Comparison of ENCODE assay signal across 18 cellular contexts in the genomic region with DNA sequence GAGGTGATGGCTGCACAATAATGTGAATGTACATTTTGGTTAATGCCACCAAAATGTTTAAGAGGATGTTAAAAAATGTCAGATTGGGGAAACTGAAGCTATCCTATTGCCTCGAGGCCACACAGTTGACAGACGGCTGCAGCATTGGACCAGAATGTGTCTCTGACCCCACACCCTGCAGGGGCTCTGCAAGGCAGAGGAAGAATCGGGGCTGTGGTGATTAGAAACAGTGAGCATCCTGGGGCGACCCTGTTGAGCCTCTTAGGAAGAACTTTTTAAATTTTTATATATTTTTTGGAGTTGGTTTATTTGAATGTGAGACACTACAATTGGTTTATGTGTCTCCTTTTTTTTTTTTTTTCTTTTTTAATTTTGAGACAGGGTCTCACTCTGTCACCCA. TPM values are rescaled to one million over a fixed set of nuclear protein-coding genes. Genes with fewer than 3 reads are reported as not detected.
A peak's percentile ranks its signal among the peaks of the same experiment; 100 is the strongest.
DNase-seq lines count a peak whose midpoint lies in the region; ATAC-seq and TF ChIP-seq lines count a peak whose summit lies in the region.
"Had no signal": no experiment of that assay in that cellular context is flagged by ENCODE, and none has a peak within 500 bp of the region (broad histone marks: within the 10 kb centered on the region; RNA-seq: fewer than 3 reads in every experiment).

No MANE protein-coding gene starts in this region.

- H3K27ac ChIP-seq in Karpas-422 (ENCODE audit: low read length) (no peak overlapping the region), endodermal cell (ENCODE audit: low read depth, low read length) (no peak overlapping the region), upper lobe of right lung (no peak overlapping the region), gastroesophageal sphincter (no peak overlapping the region)
- H3K27ac ChIP-seq: GM23248 had no signal

- no peaks in the 10 kb centered on the region for H3K36me3 Mint-ChIP-seq in endodermal cell (ENCODE audit: low read depth)
- H3K36me3 Mint-ChIP-seq in activated CD8-positive, alpha-beta T cell treated with anti-CD3 and anti-CD28 coated beads for 36 hours (ENCODE audit: low read depth): no peaks in the 10 kb centered on the region
- H3K36me3 Mint-ChIP-seq: CD4-positive, alpha-beta memory T cell had no signal

- H3K4me2 ChIP-seq in Karpas-422 (ENCODE audit: low read depth, low read length, poor library complexity, severe bottlenecking): peak overlapping the region; percentile 32

- H4K20me1 ChIP-seq in Karpas-422 (ENCODE audit: insufficient read depth, low read depth, low read length): no peaks in the 10 kb centered on the region

- CTCF ChIA-PET in activated CD8-positive, alpha-beta T cell treated with anti-CD3 and anti-CD28 coated beads for 36 hours (lab: Charles Lee): no interaction called here

- peaks cover 21% of the 10 kb centered on the region for H3K4me1 ChIP-seq in Karpas-422 (ENCODE audit: low read length)
- H3K4me1 ChIP-seq in endodermal cell (ENCODE audit: control insufficient read depth, insufficient read depth, low read length): no peaks in the 10 kb centered on the region
- H3K4me1 ChIP-seq in upper lobe of right lung: no peaks in the 10 kb centered on the region
- no peaks in the 10 kb centered on the region for H3K4me1 ChIP-seq in gastroesophageal sphincter

- no peak overlapping the region for H3K4me3 ChIP-seq in Karpas-422 (ENCODE audit: low read length)
- H3K4me3 ChIP-seq in endodermal cell (ENCODE audit: low read length): no peak overlapping the region
- H3K4me3 ChIP-seq in upper lobe of right lung: no peak overlapping the region
- no peak overlapping the region for H3K4me3 ChIP-seq in gastroesophageal sphincter
- H3K4me3 ChIP-seq: GM23248 had no signal

- no peaks in the 10 kb centered on the region for H3K36me3 ChIP-seq in Karpas-422 (ENCODE audit: insufficient read depth, low read length)
- H3K36me3 ChIP-seq in endodermal cell (ENCODE audit: control insufficient read depth, insufficient read depth, low read length): no peaks in the 10 kb centered on the region
- H3K36me3 ChIP-seq in upper lobe of right lung: no peaks in the 10 kb centered on the region
- no peaks in the 10 kb centered on the region for H3K36me3 ChIP-seq in gastroesophageal sphincter

- ATAC-seq in upper lobe of right lung (no peak), gastroesophageal sphincter (no peak), GM21717 (IDR thresholded peaks at IDR 0.05; ENCODE audit: unreplicated experiment) (no peak)
- ATAC-seq in activated CD8-positive, alpha-beta T cell treated with anti-CD3 and anti-CD28 coated beads for 36 hours: no peak

- TF ChIP-seq POLR2A in gastroesophageal sphincter (IDR thresholded peaks at IDR 0.05): no peak

- no peak for TF ChIP-seq CTCF in endodermal cell (conservative IDR thresholded peaks at IDR 0.05)
- TF ChIP-seq CTCF in upper lobe of right lung (IDR thresholded peaks at IDR 0.05): no peak
- TF ChIP-seq CTCF in activated CD8-positive, alpha-beta T cell treated with anti-CD3 and anti-CD28 coated beads for 36 hours (IDR thresholded peaks at IDR 0.05): no peak
- TF ChIP-seq CTCF in gastroesophageal sphincter (IDR thresholded peaks at IDR 0.05): no peak

- no peaks in the 10 kb centered on the region for H3K9me3 Mint-ChIP-seq in endodermal cell
- H3K9me3 Mint-ChIP-seq in activated CD8-positive, alpha-beta T cell treated with anti-CD3 and anti-CD28 coated beads for 36 hours: no peaks in the 10 kb centered on the region
- H3K9me3 Mint-ChIP-seq: CD4-positive, alpha-beta memory T cell; H9; HFFc6 had no signal

- H3K27me3 Mint-ChIP-seq in endodermal cell (ENCODE audit: insufficient read depth): peaks cover 9% of the 10 kb centered on the region
- peaks cover 18% of the 10 kb centered on the region for H3K27me3 Mint-ChIP-seq in activated CD8-positive, alpha-beta T cell treated with anti-CD3 and anti-CD28 coated beads for 36 hours

- POLR2A ChIA-PET in activated CD8-positive, alpha-beta T cell treated with anti-CD3 and anti-CD28 coated beads for 36 hours (lab: Charles Lee): no interaction called here

- intact Hi-C loops in posterior vena cava (cut with DNase I) (no loop called here), upper lobe of right lung (cut with DNase I) (no loop called here)
- intact Hi-C loops in activated CD8-positive, alpha-beta T cell treated with anti-CD3 and anti-CD28 coated beads for 36 hours (cut with micrococcal nuclease): no loop called here

- no peak overlapping the region for H3K9ac ChIP-seq in Karpas-422 (ENCODE audit: low read length)
- no peak overlapping the region for H3K9ac ChIP-seq in endodermal cell (ENCODE audit: extremely low read depth, low read length, poor library complexity, severe bottlenecking)
- H3K9ac ChIP-seq: GM23248 had no signal

- H3K79me2 ChIP-seq in Karpas-422 (ENCODE audit: low read length): no peaks in the 10 kb centered on the region

- DNase-seq in Karpas-422 (no peak), endodermal cell (peak; percentile 45), posterior vena cava (ENCODE audit: low spot score) (peak; percentile 69), upper lobe of right lung (peak; percentile 12), NCI-H1417 (lab: John Stamatoyannopoulos, UW) (no peak)
- DNase-seq in activated CD8-positive, alpha-beta T cell treated with anti-CD3 and anti-CD28 coated beads for 36 hours: no peak
- DNase-seq: C1 segment of cervical spinal cord; Calu3; CD4-positive, alpha-beta memory T cell; COR-L47; DMS53; DMS79 treated with DMSO at 0.1 percent for 48 hours; GF-D8; H9; HFFc6 had no signal

- no peak overlapping the region for H2AFZ ChIP-seq in Karpas-422 (ENCODE audit: low read length)
- H2AFZ ChIP-seq: GM23248 had no signal

- H3K27me3 ChIP-seq in Karpas-422 (ENCODE audit: low read length) (no peaks in the 10 kb centered on the region), endodermal cell (ENCODE audit: control insufficient read depth, insufficient read depth, low read length, poor library complexity, severe bottlenecking) (no peaks in the 10 kb centered on the region), upper lobe of right lung (no peaks in the 10 kb centered on the region), gastroesophageal sphincter (peaks cover 6% of the 10 kb centered on the region)

- WGBS in endodermal cell (ENCODE audit: insufficient coverage in 1 of 2, insufficient read length in 1 of 2), 2 experiments: 69 to 86% methylated on average over 2 to 4 of the region's 4 CpGs
- WGBS in gastroesophageal sphincter (ENCODE audit: low coverage in 1 of 2), 2 donors: 72 to 89% methylated on average over 2 to 4 of the region's 4 CpGs

- no peak overlapping the region for H3K27ac Mint-ChIP-seq in endodermal cell
- H3K27ac Mint-ChIP-seq in activated CD8-positive, alpha-beta T cell treated with anti-CD3 and anti-CD28 coated beads for 36 hours: no peak overlapping the region
- H3K27ac Mint-ChIP-seq: CD4-positive, alpha-beta memory T cell; H9; HFFc6 had no signal

- H3K9me2 ChIP-seq in Karpas-422 (replicated peaks; ENCODE audit: insufficient read depth, low read length): no peaks in the 10 kb centered on the region

- no peaks in the 10 kb centered on the region for H3K9me3 ChIP-seq in Karpas-422 (ENCODE audit: low read length)
- H3K9me3 ChIP-seq in endodermal cell (ENCODE audit: control insufficient read depth, low read length): no peaks in the 10 kb centered on the region
- H3K9me3 ChIP-seq in upper lobe of right lung: no peaks in the 10 kb centered on the region
- H3K9me3 ChIP-seq in gastroesophageal sphincter: no peaks in the 10 kb centered on the region

- TF ChIP-seq EP300 in gastroesophageal sphincter (IDR thresholded peaks at IDR 0.05): no peak

- no peak overlapping the region for H3K4me3 Mint-ChIP-seq in endodermal cell
- no peak overlapping the region for H3K4me3 Mint-ChIP-seq in activated CD8-positive, alpha-beta T cell treated with anti-CD3 and anti-CD28 coated beads for 36 hours
- H3K4me3 Mint-ChIP-seq: CD4-positive, alpha-beta memory T cell; H9; HFFc6 had no signal

- peaks cover 5% of the 10 kb centered on the region for H3K4me1 Mint-ChIP-seq in endodermal cell
- peaks cover 3% of the 10 kb centered on the region for H3K4me1 Mint-ChIP-seq in activated CD8-positive, alpha-beta T cell treated with anti-CD3 and anti-CD28 coated beads for 36 hours (ENCODE audit: low read depth)

RNA-seq across cellular contexts. Expression of gene ADORA2B, which starts 15.0 kb away (rescaled TPM):
- total RNA-seq in Karpas-422 (2014; rRNA removed; shearing (Covaris generic); ENCODE audit: low replicate concordance): not detected in 2 replicates
- total RNA-seq in endodermal cell (1 to 10 TPM; 1.8 to 2.0 TPM), posterior vena cava (under 1 TPM; 0.74 to 0.86 TPM), upper lobe of right lung (7.1 TPM), gastroesophageal sphincter (1 to 10 TPM in 2 of 4 donors, under 1 TPM in 1, not detected in 1; 0.40 to 2.0 (median 1.2) TPM)
- 3.3 TPM for polyA plus RNA-seq in endodermal cell (2013, experiment 1 of 2)
- 4.0 TPM for polyA plus RNA-seq in endodermal cell (2013, experiment 2 of 2)
- total RNA-seq in activated CD8-positive, alpha-beta T cell treated with anti-CD3 and anti-CD28 coated beads for 36 hours: 1 to 10 TPM; 4.2 to 5.4 TPM

Comparison
In these comparisons a context has a peak if more than half of its experiments do, and no peak if none do; other contexts are left out.
1. DNase-seq: peak in endodermal cell (single experiment), posterior vena cava (single experiment) and upper lobe of right lung (single experiment); none in Karpas-422 (single experiment), activated CD8-positive, alpha-beta T cell treated with anti-CD3 and anti-CD28 coated beads for 36 hours (single experiment) and NCI-H1417 (0 of 3).